In the genomic region with DNA sequence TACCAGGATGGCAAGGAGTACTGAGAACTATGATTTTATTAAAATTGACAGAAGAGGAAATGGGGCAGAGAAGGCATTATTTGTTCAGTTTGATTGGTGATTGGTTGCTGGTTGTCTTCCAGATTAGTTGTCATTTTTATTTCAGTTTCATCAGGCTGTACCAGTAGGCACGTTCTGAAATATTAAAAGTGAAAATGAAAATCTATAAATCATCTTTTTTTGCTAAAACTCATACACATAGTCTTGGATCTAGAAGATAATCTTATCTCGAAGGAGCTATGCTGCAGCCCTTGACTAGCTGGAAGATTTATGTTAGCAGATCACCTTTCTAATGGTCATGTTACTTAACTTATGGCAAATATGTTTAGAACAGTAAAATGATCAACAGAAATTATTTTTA, we compare ENCODE assay signal across 13 cellular contexts. TPM values are rescaled to one million over a fixed set of nuclear protein-coding genes. Genes with fewer than 3 reads are reported as not detected.
DNase-seq lines count a peak whose midpoint lies in the region; ATAC-seq and TF ChIP-seq lines count a peak whose summit lies in the region.
"Had no signal": no experiment of that assay in that cellular context is flagged by ENCODE, and none has a peak within 500 bp of the region (broad histone marks: within the 10 kb centered on the region; RNA-seq: fewer than 3 reads in every experiment).

No MANE protein-coding gene starts in this region.

- WGBS in prostate gland: 52% methylated on average over 2 of the region's 2 CpGs

- H3K4me1 ChIP-seq in prostate gland (replicated peaks): no peaks in the 10 kb centered on the region
- H3K4me1 ChIP-seq: colonic mucosa had no signal

- no peaks in the 10 kb centered on the region for H3K9me3 ChIP-seq in prostate gland
- H3K9me3 ChIP-seq: colonic mucosa had no signal

- peak overlapping the region; percentile 46 for H3K4me3 Mint-ChIP-seq in activated naive CD8-positive, alpha-beta T cell
- H3K4me3 Mint-ChIP-seq: type B pancreatic cell had no signal

- peak; percentile 42 for ATAC-seq in GM18499 (IDR thresholded peaks at IDR 0.05; ENCODE audit: insufficient read depth, unreplicated experiment)
- peak; percentile 47 for ATAC-seq in GM19463 (IDR thresholded peaks at IDR 0.05; ENCODE audit: unreplicated experiment)
- peak; percentile 53 for ATAC-seq in HG03135 (IDR thresholded peaks at IDR 0.05; ENCODE audit: unreplicated experiment)

- DNase-seq in iPS-NIHi11 (ENCODE audit: low spot score) (no peak), prostate gland (ENCODE audit: low spot score) (no peak), foreskin fibroblast (no peak), HPDE6-E6E7 (ENCODE audit: extremely low spot score) (no peak)
- DNase-seq: colonic mucosa, NCI-H1092 treated with DMSO at 0.1 percent for 48 hours, NCI-H774 had no signal

- no peak overlapping the region for H3K27ac ChIP-seq in prostate gland
- H3K27ac ChIP-seq: colonic mucosa had no signal

- H3K4me3 ChIP-seq in prostate gland (no peak overlapping the region), foreskin fibroblast (ENCODE audit: low read depth in 1 of 2, low read length in 2 of 2) (no peak overlapping the region)
- H3K4me3 ChIP-seq: colonic mucosa, lung had no signal

- no peak for TF ChIP-seq POLR2A in prostate gland (IDR thresholded peaks at IDR 0.05)

- no peaks in the 10 kb centered on the region for H3K27me3 ChIP-seq in prostate gland (replicated peaks; ENCODE audit: insufficient read depth)
- H3K27me3 ChIP-seq: colonic mucosa had no signal

- H3K36me3 ChIP-seq in prostate gland: no peaks in the 10 kb centered on the region
- H3K36me3 ChIP-seq: colonic mucosa had no signal

- H3K4me1 Mint-ChIP-seq in activated naive CD8-positive, alpha-beta T cell (ENCODE audit: low read depth): peaks cover 85% of the 10 kb centered on the region

- H3K27ac Mint-ChIP-seq in activated naive CD8-positive, alpha-beta T cell: peak overlapping the region; percentile 77
- H3K27ac Mint-ChIP-seq: type B pancreatic cell had no signal

- no peaks in the 10 kb centered on the region for H3K36me3 Mint-ChIP-seq in activated naive CD8-positive, alpha-beta T cell

- TF ChIP-seq CTCF in prostate gland (IDR thresholded peaks at IDR 0.05): no peak
- no peak for TF ChIP-seq CTCF in foreskin fibroblast (IDR thresholded peaks at IDR 0.05; ENCODE audit: low read depth, low read length)

- H3K9me3 Mint-ChIP-seq in activated naive CD8-positive, alpha-beta T cell (ENCODE audit: low read depth): no peaks in the 10 kb centered on the region
- H3K9me3 Mint-ChIP-seq: type B pancreatic cell had no signal

- H3K27me3 Mint-ChIP-seq in activated naive CD8-positive, alpha-beta T cell: no peaks in the 10 kb centered on the region
- H3K27me3 Mint-ChIP-seq: type B pancreatic cell had no signal

- intact Hi-C loops in prostate gland (cut with DNase I): no loop called here

RNA-seq across cellular contexts. Expression of a gene that starts 29.0 kb away (rescaled TPM):
- 10 to 100 TPM; 53.3 to 70.9 TPM for total RNA-seq in prostate gland
